ENCODE assay signal across 36 cellular contexts in genomic region chr9:134829356-134829937, GRCh38. TPM values are rescaled to one million over a fixed set of nuclear protein-coding genes. Genes with fewer than 3 reads are reported as not detected.
"Had no signal": no experiment of that assay in that cellular context is flagged by ENCODE, and none has a peak within 500 bp of the region (broad histone marks: within the 10 kb centered on the region; RNA-seq: fewer than 3 reads in every experiment).

No MANE protein-coding gene starts in this region.

- H3K4me3 ChIP-seq: adrenal gland, body of pancreas, colonic mucosa, esophagus squamous epithelium had no signal

- FAIRE-seq: endometrium, endothelial cell of umbilical vein, frontal cortex had no signal

- H3K4me1 ChIP-seq: adrenal gland, body of pancreas, colonic mucosa had no signal

- H3K36me3 Mint-ChIP-seq: activated CD4-positive, alpha-beta memory T cell treated with anti-CD3 and anti-CD28 coated beads for 36 hours; activated CD8-positive, alpha-beta memory T cell treated with anti-CD3 and anti-CD28 coated beads, Interleukin-2, amount 10 ng/mL, durations not matched to agents 7 days and 5 days; activated naive CD4-positive, alpha-beta T cell treated with anti-CD3 and anti-CD28 coated beads, Interleukin-2, amount 50 U/mL, for 24 hours; activated naive CD8-positive, alpha-beta T cell treated with anti-CD3 and anti-CD28 coated beads for 36 hours had no signal

- H3K9me3 ChIP-seq: adrenal gland, body of pancreas, colonic mucosa, esophagus squamous epithelium had no signal

- H3K27ac Mint-ChIP-seq: activated CD4-positive, alpha-beta memory T cell treated with anti-CD3 and anti-CD28 coated beads for 36 hours; activated CD4-positive, alpha-beta T cell treated with anti-CD3 and anti-CD28 coated beads for 36 hours; activated CD4-positive, alpha-beta T cell treated with anti-CD3 and anti-CD28 coated beads, Interleukin-2, amount 10 ng/mL, durations not matched to agents 24 days and 14 days; activated CD8-positive, alpha-beta memory T cell treated with anti-CD3 and anti-CD28 coated beads, Interleukin-2, amount 10 ng/mL, durations not matched to agents 7 days and 5 days; activated CD8-positive, alpha-beta T cell treated with anti-CD3 and anti-CD28 coated beads, Interleukin-2, amount 10 ng/mL, durations not matched to agents 7 days and 5 days; activated naive CD4-positive, alpha-beta T cell treated with anti-CD3 and anti-CD28 coated beads for 36 hours; activated naive CD4-positive, alpha-beta T cell treated with anti-CD3 and anti-CD28 coated beads, Interleukin-2, amount 50 U/mL, for 24 hours; activated naive CD8-positive, alpha-beta T cell treated with anti-CD3 and anti-CD28 coated beads for 36 hours; activated naive CD8-positive, alpha-beta T cell treated with anti-CD3 and anti-CD28 coated beads, Interleukin-2, amount 50 U/mL, for 24 hours; activated T-helper 1 cell treated with anti-CD3 and anti-CD28 coated beads, Interleukin-12 subunit alpha, Interleukin-12 subunit beta, Interleukin-2, Interleukin-4 antibody, amounts not matched to agents 30 ng/mL and 10 ng/mL and 1 ng/mL, durations not matched to agents 14 hours and 24 hours and 36 hours; activated T-helper 2 cell treated with anti-CD3 and anti-CD28 coated beads, Interferon-gamma antibody, Interleukin-2, Interleukin-4, amounts not matched to agents 10 μg/mL and 5 μg/mL and 100 μg/mL, durations not matched to agents 14 hours and 24 hours and 36 hours; T-helper 17 cell; T-helper 2 cell treated with Interferon-gamma antibody and Interleukin-4, amounts not matched to agents 5 μg/mL and 100 μg/mL, for 36 hours had no signal

- ATAC-seq: activated CD4-positive, alpha-beta T cell treated with anti-CD3 and anti-CD28 coated beads for 36 hours; activated CD8-positive, alpha-beta memory T cell treated with anti-CD3 and anti-CD28 coated beads, Interleukin-2, amount 10 ng/mL, durations not matched to agents 7 days and 5 days; activated CD8-positive, alpha-beta T cell treated with anti-CD3 and anti-CD28 coated beads, Interleukin-2, amount 10 ng/mL, durations not matched to agents 7 days and 5 days; activated naive CD8-positive, alpha-beta T cell treated with anti-CD3 and anti-CD28 coated beads, Interleukin-2, amount 50 U/mL, for 24 hours; body of pancreas; T-helper 17 cell had no signal

- H3K27me3 ChIP-seq: adrenal gland, body of pancreas, colonic mucosa, esophagus squamous epithelium had no signal

- H3K27me3 Mint-ChIP-seq: activated CD4-positive, alpha-beta memory T cell treated with anti-CD3 and anti-CD28 coated beads for 36 hours; activated CD4-positive, alpha-beta T cell treated with anti-CD3 and anti-CD28 coated beads for 36 hours; activated CD4-positive, alpha-beta T cell treated with anti-CD3 and anti-CD28 coated beads, Interleukin-2, amount 10 ng/mL, durations not matched to agents 24 days and 14 days; activated CD8-positive, alpha-beta memory T cell treated with anti-CD3 and anti-CD28 coated beads, Interleukin-2, amount 10 ng/mL, durations not matched to agents 7 days and 5 days; activated naive CD4-positive, alpha-beta T cell treated with anti-CD3 and anti-CD28 coated beads, Interleukin-2, amount 50 U/mL, for 24 hours; activated naive CD8-positive, alpha-beta T cell treated with anti-CD3 and anti-CD28 coated beads for 36 hours; T-helper 17 cell had no signal

- H3K4me3 Mint-ChIP-seq: activated CD4-positive, alpha-beta memory T cell treated with anti-CD3 and anti-CD28 coated beads for 36 hours; activated CD4-positive, alpha-beta T cell treated with anti-CD3 and anti-CD28 coated beads for 36 hours; activated CD4-positive, alpha-beta T cell treated with anti-CD3 and anti-CD28 coated beads, Interleukin-2, amount 10 ng/mL, durations not matched to agents 24 days and 14 days; activated CD8-positive, alpha-beta memory T cell treated with anti-CD3 and anti-CD28 coated beads, Interleukin-2, amount 10 ng/mL, durations not matched to agents 7 days and 5 days; activated CD8-positive, alpha-beta T cell treated with anti-CD3 and anti-CD28 coated beads, Interleukin-2, amount 10 ng/mL, durations not matched to agents 7 days and 5 days; activated naive CD4-positive, alpha-beta T cell treated with anti-CD3 and anti-CD28 coated beads for 36 hours; activated naive CD4-positive, alpha-beta T cell treated with anti-CD3 and anti-CD28 coated beads, Interleukin-2, amount 50 U/mL, for 24 hours; activated naive CD8-positive, alpha-beta T cell treated with anti-CD3 and anti-CD28 coated beads for 36 hours; activated naive CD8-positive, alpha-beta T cell treated with anti-CD3 and anti-CD28 coated beads, Interleukin-2, amount 50 U/mL, for 24 hours; activated T-helper 1 cell treated with anti-CD3 and anti-CD28 coated beads, Interleukin-12 subunit alpha, Interleukin-12 subunit beta, Interleukin-2, Interleukin-4 antibody, amounts not matched to agents 30 ng/mL and 10 ng/mL and 1 ng/mL, durations not matched to agents 14 hours and 24 hours and 36 hours; T-helper 17 cell; T-helper 2 cell treated with Interferon-gamma antibody and Interleukin-4, amounts not matched to agents 5 μg/mL and 100 μg/mL, for 36 hours had no signal

- H3K27ac ChIP-seq: adrenal gland, body of pancreas, colonic mucosa, epithelial cell of prostate, esophagus squamous epithelium had no signal

- H3K9me3 Mint-ChIP-seq: activated CD4-positive, alpha-beta memory T cell treated with anti-CD3 and anti-CD28 coated beads for 36 hours; activated CD4-positive, alpha-beta T cell treated with anti-CD3 and anti-CD28 coated beads, Interleukin-2, amount 10 ng/mL, durations not matched to agents 24 days and 14 days; activated naive CD4-positive, alpha-beta T cell treated with anti-CD3 and anti-CD28 coated beads for 36 hours; activated naive CD4-positive, alpha-beta T cell treated with anti-CD3 and anti-CD28 coated beads, Interleukin-2, amount 50 U/mL, for 24 hours; activated naive CD8-positive, alpha-beta T cell treated with anti-CD3 and anti-CD28 coated beads for 36 hours; activated naive CD8-positive, alpha-beta T cell treated with anti-CD3 and anti-CD28 coated beads, Interleukin-2, amount 50 U/mL, for 24 hours; activated T-helper 1 cell treated with anti-CD3 and anti-CD28 coated beads, Interleukin-12 subunit alpha, Interleukin-12 subunit beta, Interleukin-2, Interleukin-4 antibody, amounts not matched to agents 30 ng/mL and 10 ng/mL and 1 ng/mL, durations not matched to agents 14 hours and 24 hours and 36 hours; activated T-helper 2 cell treated with anti-CD3 and anti-CD28 coated beads, Interferon-gamma antibody, Interleukin-2, Interleukin-4, amounts not matched to agents 10 μg/mL and 5 μg/mL and 100 μg/mL, durations not matched to agents 14 hours and 24 hours and 36 hours; T-helper 2 cell treated with Interferon-gamma antibody and Interleukin-4, amounts not matched to agents 5 μg/mL and 100 μg/mL, for 36 hours had no signal

- DNase-seq: activated CD4-positive, alpha-beta memory T cell treated with anti-CD3 and anti-CD28 coated beads for 36 hours; activated CD4-positive, alpha-beta T cell treated with anti-CD3 and anti-CD28 coated beads for 36 hours; activated CD4-positive, alpha-beta T cell treated with anti-CD3 and anti-CD28 coated beads, Interleukin-2, amount 10 ng/mL, durations not matched to agents 24 days and 14 days; activated CD4-positive, CD25-positive, alpha-beta regulatory T cell; activated CD4-positive, CD25-positive, alpha-beta regulatory T cell treated with anti-CD3 and anti-CD28 coated beads, Interleukin-2, amount 50 U/mL, for 72 hours; activated CD8-positive, alpha-beta memory T cell treated with anti-CD3 and anti-CD28 coated beads, Interleukin-2, amount 10 ng/mL, durations not matched to agents 7 days and 5 days; activated CD8-positive, alpha-beta memory T cell treated with anti-CD3 and anti-CD28 coated beads, Interleukin-2, amount 50 U/mL, for 4 hours; activated CD8-positive, alpha-beta T cell treated with anti-CD3 and anti-CD28 coated beads, Interleukin-2, amount 10 ng/mL, durations not matched to agents 7 days and 5 days; activated effector memory CD4-positive, alpha-beta T cell treated with anti-CD3 and anti-CD28 coated beads, Interleukin-2, amount 50 U/mL, for 16 hours; activated naive CD4-positive, alpha-beta T cell treated with anti-CD3 and anti-CD28 coated beads for 36 hours; activated naive CD8-positive, alpha-beta T cell treated with anti-CD3 and anti-CD28 coated beads for 36 hours; activated naive CD8-positive, alpha-beta T cell treated with anti-CD3 and anti-CD28 coated beads, Interleukin-2, amount 50 U/mL, for 24 hours; activated T-cell treated with anti-CD3 and anti-CD28 coated beads, Interleukin-2, amount 50 U/mL, for 1 hour; activated T-cell treated with anti-CD3 and anti-CD28 coated beads, Interleukin-2, amount 50 U/mL, for 48 hours; adrenal gland; aorta; body of pancreas; caudate nucleus; colonic mucosa; effector CD8-positive, alpha-beta T cell; esophagus squamous epithelium; T-helper 1 cell; T-helper 17 cell; T1000 had no signal

- H3K36me3 ChIP-seq: colonic mucosa had no signal

- H3K4me1 Mint-ChIP-seq: activated CD4-positive, alpha-beta T cell treated with anti-CD3 and anti-CD28 coated beads for 36 hours; activated CD8-positive, alpha-beta memory T cell treated with anti-CD3 and anti-CD28 coated beads, Interleukin-2, amount 10 ng/mL, durations not matched to agents 7 days and 5 days; activated naive CD4-positive, alpha-beta T cell treated with anti-CD3 and anti-CD28 coated beads, Interleukin-2, amount 50 U/mL, for 24 hours; activated naive CD8-positive, alpha-beta T cell treated with anti-CD3 and anti-CD28 coated beads for 36 hours; activated naive CD8-positive, alpha-beta T cell treated with anti-CD3 and anti-CD28 coated beads, Interleukin-2, amount 50 U/mL, for 24 hours; T-helper 17 cell had no signal

RNA-seq across cellular contexts. Expression of gene FCN2, which starts 51.2 kb away (rescaled TPM):
- total RNA-seq: activated CD4-positive, alpha-beta memory T cell treated with anti-CD3 and anti-CD28 coated beads for 36 hours; activated CD4-positive, alpha-beta T cell treated with anti-CD3 and anti-CD28 coated beads for 36 hours; activated CD4-positive, alpha-beta T cell treated with anti-CD3 and anti-CD28 coated beads, Interleukin-2, amount 10 ng/mL, durations not matched to agents 24 days and 14 days; activated CD8-positive, alpha-beta memory T cell treated with anti-CD3 and anti-CD28 coated beads for 36 hours; activated CD8-positive, alpha-beta memory T cell treated with anti-CD3 and anti-CD28 coated beads, Interleukin-2, amount 10 ng/mL, durations not matched to agents 7 days and 5 days; activated CD8-positive, alpha-beta T cell treated with anti-CD3 and anti-CD28 coated beads, Interleukin-2, amount 10 ng/mL, durations not matched to agents 7 days and 5 days; activated naive CD4-positive, alpha-beta T cell treated with anti-CD3 and anti-CD28 coated beads for 36 hours; activated naive CD8-positive, alpha-beta T cell treated with anti-CD3 and anti-CD28 coated beads for 36 hours; activated T-helper 1 cell treated with anti-CD3 and anti-CD28 coated beads, Interleukin-12 subunit alpha, Interleukin-12 subunit beta, Interleukin-2, Interleukin-4 antibody, amounts not matched to agents 30 ng/mL and 10 ng/mL and 1 ng/mL, durations not matched to agents 14 hours and 24 hours and 36 hours; activated T-helper 2 cell treated with anti-CD3 and anti-CD28 coated beads, Interferon-gamma antibody, Interleukin-2, Interleukin-4, amounts not matched to agents 10 μg/mL and 5 μg/mL and 100 μg/mL, durations not matched to agents 14 hours and 24 hours and 36 hours; body of pancreas; colonic mucosa; dermis microvascular lymphatic vessel endothelial cell; endothelial cell of umbilical vein; esophagus squamous epithelium; fibroblast of lung; fibroblast of villous mesenchyme; frontal cortex; T-helper 17 cell had no signal
- polyA plus RNA-seq: aorta, endothelial cell of umbilical vein, fibroblast of lung had no signal
